ENCODE assay signal across 9 cellular contexts in genomic region chr22:20299736-20300136, GRCh38. TPM values are rescaled to one million over a fixed set of nuclear protein-coding genes. Genes with fewer than 3 reads are reported as not detected.
DNase-seq lines count a peak whose midpoint lies in the region; ATAC-seq, FAIRE-seq and TF ChIP-seq lines count a peak whose summit lies in the region.
"Had no signal": no experiment of that assay in that cellular context is flagged by ENCODE, and none has a peak within 500 bp of the region (broad histone marks: within the 10 kb centered on the region; RNA-seq: fewer than 3 reads in every experiment).

No MANE protein-coding gene starts in this region.

- no peak overlapping the region for H4K91ac ChIP-seq in H1 (replicated peaks; ENCODE audit: insufficient read length, low read length)

- no peak overlapping the region for H4K8ac ChIP-seq in H1 (ENCODE audit: extremely low read depth, insufficient read depth, low read length)

- peaks cover 2% of the 10 kb centered on the region for H3K4me1 Mint-ChIP-seq in activated T-cell treated with anti-CD3 and anti-CD28 coated beads, Interleukin-2, amount 50 U/mL, for 24 hours (ENCODE audit: low read depth)
- no peaks in the 10 kb centered on the region for H3K4me1 Mint-ChIP-seq in nephron

- TF ChIP-seq POLR2A in H1 (IDR thresholded peaks at IDR 0.05; ENCODE audit: control extremely low read depth in 1 of 2, low read depth in 2 of 2, low read length in 2 of 2), result no peak

- 2% methylated on average over 16 of the region's 54 CpGs; no CpG with 5 or more reads in 1 of the 2 experiments for WGBS in H1 (ENCODE audit: extremely low coverage in 1 of 2, insufficient coverage in 1 of 2, insufficient read length in 1 of 2, insufficient replicate concordance in 2 of 2, low coverage in 1 of 2, low lambda C conversion rate in 2 of 2, missing lambda C conversion rate in 1 of 2), 2 experiments

- TF ChIP-seq EP300 in H1 (IDR thresholded peaks at IDR 0.05; ENCODE audit: borderline replicate concordance in 1 of 2, low read depth in 2 of 2, low read length in 2 of 2), result no peak

- no peaks in the 10 kb centered on the region for H3K9me3 Mint-ChIP-seq in activated T-cell treated with anti-CD3 and anti-CD28 coated beads, Interleukin-2, amount 50 U/mL, for 24 hours
- no peaks in the 10 kb centered on the region for H3K9me3 Mint-ChIP-seq in nephron

- H3K79me2 ChIP-seq in OCI-LY3 (ENCODE audit: low read length) (no peaks in the 10 kb centered on the region), H1 (ENCODE audit: control insufficient read depth in 1 of 2, insufficient read depth in 2 of 2, low read length in 2 of 2) (no peaks in the 10 kb centered on the region)

- H3K9ac ChIP-seq in OCI-LY3 (ENCODE audit: low read length), result no peak overlapping the region
- H3K9ac ChIP-seq in H1 (replicated peaks in 1 of 4; ENCODE audit: extremely low read depth in 1 of 4, low read depth in 3 of 4, low read length in 3 of 4), result no peak overlapping the region

- no peak overlapping the region for H2AFZ ChIP-seq in OCI-LY3 (ENCODE audit: low read depth, low read length)
- H2AFZ ChIP-seq in H1 (ENCODE audit: low read length), result no peak overlapping the region; the same call in 1 of the 2 replicates

- no peak overlapping the region for H2BK20ac ChIP-seq in H1 (ENCODE audit: low read length)

- H2BK12ac ChIP-seq in H1 (ENCODE audit: low read depth, low read length), result no peak overlapping the region

- H3K79me1 ChIP-seq in H1 (ENCODE audit: low read depth, low read length), result no peaks in the 10 kb centered on the region

- no peak overlapping the region for H2BK15ac ChIP-seq in H1 (ENCODE audit: low read length)

- H3K9me3 ChIP-seq in OCI-LY3 (ENCODE audit: insufficient read depth, low read length), result no peaks in the 10 kb centered on the region
- H3K9me3 ChIP-seq in H1 (ENCODE audit: insufficient read depth in 2 of 2, low read depth in 1 of 2, low read length in 1 of 2), result no peaks in the 10 kb centered on the region

- no peaks in the 10 kb centered on the region for H3K36me3 Mint-ChIP-seq in activated T-cell treated with anti-CD3 and anti-CD28 coated beads, Interleukin-2, amount 50 U/mL, for 24 hours (ENCODE audit: low read depth)
- no peaks in the 10 kb centered on the region for H3K36me3 Mint-ChIP-seq in nephron (ENCODE audit: low read depth)

- TF ChIP-seq CTCF in OCI-LY3 (IDR thresholded peaks at IDR 0.05; ENCODE audit: low read depth, low read length), result no peak
- TF ChIP-seq CTCF in H1 (IDR thresholded peaks at IDR 0.05; ENCODE audit: control extremely low read depth in 1 of 3, insufficient read depth in 1 of 3, low read depth in 1 of 3, low read length in 3 of 3), result no peak
- no peak for TF ChIP-seq CTCF in nephron (IDR thresholded peaks at IDR 0.05; ENCODE audit: unreplicated experiment in 3 of 3)

- no peak for ATAC-seq in GM18868 (IDR thresholded peaks at IDR 0.05; ENCODE audit: unreplicated experiment)

- H3K23me2 ChIP-seq in H1 (ENCODE audit: low read depth, low read length), result peaks cover 7% of the 10 kb centered on the region; the same call in 1 of the 2 replicates

- H2BK120ac ChIP-seq in H1 (replicated peaks; ENCODE audit: low read depth, low read length), result no peak overlapping the region

- H3K4me3 ChIP-seq in OCI-LY3 (ENCODE audit: low read length) (peak overlapping the region; percentile 74), H1 (ENCODE audit: extremely low read depth in 1 of 4, insufficient read depth in 2 of 4, low read depth in 3 of 4, low read length in 4 of 4) (peak overlapping the region; percentile 43 to 66 (median 52))

- no peak overlapping the region for H2BK5ac ChIP-seq in H1 (ENCODE audit: low read depth, low read length)

- CTCF ChIA-PET in H1 (lab: Charles Lee; ENCODE audit: partially characterized antibody), result no interaction called here

- no peak for TF ChIP-seq RAD21 in H1 (IDR thresholded peaks at IDR 0.05 in 1 of 2, conservative IDR thresholded peaks at IDR 0.05 in 1 of 2; ENCODE audit: low read depth in 2 of 2, low read length in 2 of 2)

- no peak overlapping the region; the same call in 1 of the 2 replicates for H3K18ac ChIP-seq in H1 (ENCODE audit: extremely low read depth, low read length)

- no peak for FAIRE-seq in H1 (lab: Jason Lieb, UNC)
- FAIRE-seq: colon had no signal

- peaks cover 11% of the 10 kb centered on the region for H3K27me3 Mint-ChIP-seq in activated T-cell treated with anti-CD3 and anti-CD28 coated beads, Interleukin-2, amount 50 U/mL, for 24 hours
- H3K27me3 Mint-ChIP-seq in nephron (ENCODE audit: low read depth), result peaks cover 57% of the 10 kb centered on the region

- POLR2A ChIA-PET in H1 (lab: Charles Lee; ENCODE audit: partially characterized antibody), result no interaction called here

- H3K4me1 ChIP-seq in OCI-LY3 (ENCODE audit: low read length) (no peaks in the 10 kb centered on the region), H1 (replicated peaks in 1 of 4; ENCODE audit: control insufficient read depth in 3 of 4, insufficient read depth in 4 of 4, low read length in 3 of 4) (peaks cover 0 to 4% (median 0%) of the 10 kb centered on the region in 4 experiments; a peak in 3 of 7 replicates)

- H3K23ac ChIP-seq in H1 (ENCODE audit: insufficient read length), result no peak overlapping the region

- H3K4ac ChIP-seq in H1 (replicated peaks; ENCODE audit: insufficient read length, low read depth, low read length), result no peak overlapping the region

- H3K36me3 ChIP-seq in OCI-LY3 (replicated peaks; ENCODE audit: low read depth, low read length) (no peaks in the 10 kb centered on the region), H1 (ENCODE audit: control insufficient read depth in 2 of 4, insufficient read depth in 4 of 4, low read length in 3 of 4) (no peaks in the 10 kb centered on the region)

- H3K27ac ChIP-seq in OCI-LY3 (ENCODE audit: low read length), result no peak overlapping the region
- H3K27ac ChIP-seq in H1 (ENCODE audit: low read depth, low read length), result no peak overlapping the region

- H3K4me2 ChIP-seq in OCI-LY3 (ENCODE audit: low read length) (peak overlapping the region; percentile 69), H1 (ENCODE audit: insufficient read depth in 1 of 2, low read depth in 2 of 2, low read length in 2 of 2) (peak overlapping the region; percentile 48 to 88)

- no peak overlapping the region for H3K14ac ChIP-seq in H1 (ENCODE audit: insufficient read length)

- H4K20me1 ChIP-seq in OCI-LY3 (ENCODE audit: insufficient read depth, low read length) (no peaks in the 10 kb centered on the region), H1 (replicated peaks in 1 of 2; ENCODE audit: control insufficient read depth in 1 of 2, insufficient read depth in 2 of 2, low read length in 2 of 2) (peaks cover 0 to 3% of the 10 kb centered on the region in 2 experiments)

- H2AK5ac ChIP-seq in H1 (ENCODE audit: low read depth, low read length), result no peak overlapping the region

- DNase-seq in activated T-cell treated with anti-CD3 and anti-CD28 coated beads, Interleukin-2, amount 50 U/mL, for 24 hours, result no peak
- no peak for DNase-seq in activated T-cell treated with anti-CD3 and anti-CD28 coated beads, Interleukin-2, amount 50 U/mL, for 1 hour
- DNase-seq in H1 (ENCODE audit: low read depth in 1 of 2, low spot score in 2 of 2) (no peak), GM19240 (ENCODE audit: insufficient read length, low spot score) (no peak)
- no peak for DNase-seq in stimulated activated CD4-positive, alpha-beta T cell treated with anti-CD3 and anti-CD28 coated beads, Interleukin-15, amount 100 ng/mL, for 24 hours

- peak overlapping the region; percentile 79 for H3K4me3 Mint-ChIP-seq in activated T-cell treated with anti-CD3 and anti-CD28 coated beads, Interleukin-2, amount 50 U/mL, for 24 hours
- peak overlapping the region; percentile 72 to 75 (median 75) for H3K4me3 Mint-ChIP-seq in nephron

- H3K27me3 ChIP-seq in OCI-LY3 (ENCODE audit: low read depth, low read length) (peaks cover 8% of the 10 kb centered on the region; the same call in 1 of the 2 replicates), H1 (replicated peaks in 1 of 4; ENCODE audit: control insufficient read depth in 3 of 4, extremely low read depth in 1 of 4, insufficient read depth in 3 of 4, low read length in 3 of 4) (peaks cover 17 to 46% (median 36%) of the 10 kb centered on the region in 4 experiments)

- H3K27ac Mint-ChIP-seq in activated T-cell treated with anti-CD3 and anti-CD28 coated beads, Interleukin-2, amount 50 U/mL, for 24 hours, result no peak overlapping the region
- H3K27ac Mint-ChIP-seq in nephron, result no peak overlapping the region

- no peak overlapping the region for H3K56ac ChIP-seq in H1 (replicated peaks; ENCODE audit: insufficient read length, low read depth, low read length)

- H4K5ac ChIP-seq in H1 (ENCODE audit: insufficient read length, low read depth, low read length), result no peak overlapping the region

TF ChIP-seq in H1, 55 proteins besides CTCF, POLR2A, EP300 and RAD21 (continues in another document):
- TF ChIP-seq TCF12 (IDR thresholded peaks at IDR 0.05; ENCODE audit: low read depth, low read length) (no peak), HDAC2 (IDR thresholded peaks at IDR 0.05; ENCODE audit: borderline replicate concordance in 1 of 2, low read depth in 2 of 2, low read length in 2 of 2) (peak in 1 of 2 experiments; percentile 4; a peak in 1 of 4 replicates), JUND (IDR thresholded peaks at IDR 0.05; ENCODE audit: low read length) (no peak), CBX8 (IDR thresholded peaks at IDR 0.05; ENCODE audit: borderline replicate concordance, low read depth, low read length) (no peak), SUZ12 (IDR thresholded peaks at IDR 0.05; ENCODE audit: low read length) (peak; percentile 37; the same call in 1 of the 2 replicates), TEAD4 (IDR thresholded peaks at IDR 0.05; ENCODE audit: low read depth, low read length) (no peak)

RNA-seq across cellular contexts. Expression of gene DGCR6L, which starts 20.1 kb away (rescaled TPM):
- 41.9 and 43.6 TPM in 2 replicates for total RNA-seq in H1 (2021; fragmentation: NEBNext Ultra II Directional; extraction: Animal tissue kit (Norgen Biotek cat#: 25700))
- 72.6 and 93.5 TPM in 2 replicates for polyA plus RNA-seq in H1 (2011; rRNA removed)
- polyA plus RNA-seq in H1 (2011; cell fraction: cytosol; rRNA removed), result 82.8 TPM
- 56.9 TPM for polyA plus RNA-seq in H1 (2011; cell fraction: nucleus; rRNA removed)
- polyA plus RNA-seq in H1 (2012, experiment 1 of 2), result 26.0 to 54.5 TPM (median 49.4 TPM) in 4 replicates
- polyA plus RNA-seq in H1 (2012, experiment 2 of 2), result 59.2 TPM
- polyA plus RNA-seq in H1 (2013, experiment 1 of 2), result 26.6 TPM
- 25.1 TPM for polyA plus RNA-seq in H1 (2013, experiment 2 of 2)
- 12.0 and 15.2 TPM in 2 replicates for polyA minus RNA-seq in H1 (2011; rRNA and poly(A)+ RNA removed)
- 18.9 TPM for polyA minus RNA-seq in H1 (2011; cell fraction: cytosol; rRNA and poly(A)+ RNA removed)
- polyA minus RNA-seq in H1 (2011; cell fraction: nucleus; rRNA and poly(A)+ RNA removed), result 16.5 TPM

RNA-seq across cellular contexts. Expression of gene RTN4R, which starts 31.6 kb away (rescaled TPM):
- total RNA-seq in H1 (2021; fragmentation: NEBNext Ultra II Directional; extraction: Animal tissue kit (Norgen Biotek cat#: 25700)), result 21.8 and 22.5 TPM in 2 replicates
- polyA plus RNA-seq in H1 (2011; rRNA removed), result 41.3 and 51.5 TPM in 2 replicates
- polyA plus RNA-seq in H1 (2011; cell fraction: cytosol; rRNA removed), result 24.6 TPM
- 24.0 TPM for polyA plus RNA-seq in H1 (2011; cell fraction: nucleus; rRNA removed)
- 11.0 to 25.6 TPM (median 23.1 TPM) in 4 replicates for polyA plus RNA-seq in H1 (2012, experiment 1 of 2)
- polyA plus RNA-seq in H1 (2012, experiment 2 of 2), result 19.1 TPM
- 30.2 TPM for polyA plus RNA-seq in H1 (2013, experiment 1 of 2)
- polyA plus RNA-seq in H1 (2013, experiment 2 of 2), result 29.2 TPM
- 10.5 and 13.6 TPM in 2 replicates for polyA minus RNA-seq in H1 (2011; rRNA and poly(A)+ RNA removed)
- 23.1 TPM for polyA minus RNA-seq in H1 (2011; cell fraction: cytosol; rRNA and poly(A)+ RNA removed)
- 9.8 TPM for polyA minus RNA-seq in H1 (2011; cell fraction: nucleus; rRNA and poly(A)+ RNA removed)
